In genomic region chr16:82344157-82344556, GRCh38 we compare ENCODE assay signal across 1 cellular context.
TF ChIP-seq lines count a peak whose summit lies in the region.

No MANE protein-coding gene starts in this region.

TF ChIP-seq in WTC11, 78 proteins besides CTCF, POLR2A, EP300 and RAD21 (continued from another document):
- TF ChIP-seq, protein P1, sequence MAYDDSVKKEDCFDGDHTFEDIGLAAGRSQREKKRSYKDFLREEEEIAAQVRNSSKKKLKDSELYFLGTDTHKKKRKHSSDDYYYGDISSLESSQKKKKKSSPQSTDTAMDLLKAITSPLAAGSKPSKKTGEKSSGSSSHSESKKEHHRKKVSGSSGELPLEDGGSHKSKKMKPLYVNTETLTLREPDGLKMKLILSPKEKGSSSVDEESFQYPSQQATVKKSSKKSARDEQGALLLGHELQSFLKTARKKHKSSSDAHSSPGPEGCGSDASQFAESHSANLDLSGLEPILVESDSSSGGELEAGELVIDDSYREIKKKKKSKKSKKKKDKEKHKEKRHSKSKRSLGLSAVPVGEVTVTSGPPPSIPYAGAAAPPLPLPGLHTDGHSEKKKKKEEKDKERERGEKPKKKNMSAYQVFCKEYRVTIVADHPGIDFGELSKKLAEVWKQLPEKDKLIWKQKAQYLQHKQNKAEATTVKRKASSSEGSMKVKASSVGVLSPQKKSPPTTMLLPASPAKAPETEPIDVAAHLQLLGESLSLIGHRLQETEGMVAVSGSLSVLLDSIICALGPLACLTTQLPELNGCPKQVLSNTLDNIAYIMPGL (CRISPR knock-in tag; IDR thresholded peaks at IDR 0.05) = no peak
- TF ChIP-seq SMAD3 (CRISPR knock-in tag; IDR thresholded peaks at IDR 0.05; ENCODE audit: borderline replicate concordance) = no peak
TF ChIP-seq in WTC11: peak in this region for 0.
